18 cellular contexts compared by ENCODE assay signal in the genomic region with DNA sequence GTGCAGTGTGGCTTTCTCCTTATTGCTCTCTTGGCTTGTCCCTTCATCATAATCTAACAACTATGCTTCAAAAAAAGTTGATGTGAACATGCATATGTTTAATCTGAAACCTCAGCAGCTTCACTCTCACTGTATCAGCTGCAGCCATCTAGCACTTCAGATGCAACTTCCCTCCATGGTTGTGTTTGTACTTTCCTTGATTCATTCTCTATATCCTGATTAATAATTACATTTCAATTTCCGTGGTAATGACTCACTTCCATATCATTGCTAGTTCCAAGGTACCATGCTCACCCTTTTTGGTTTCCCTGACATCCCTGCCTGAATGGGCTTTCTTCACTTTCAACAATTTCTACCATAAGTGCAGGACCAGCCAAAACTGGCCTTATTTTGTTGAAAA. TPM values are rescaled to one million over a fixed set of nuclear protein-coding genes. Genes with fewer than 3 reads are reported as not detected.
DNase-seq lines count a peak whose midpoint lies in the region; ATAC-seq, FAIRE-seq and TF ChIP-seq lines count a peak whose summit lies in the region.
"Had no signal": no experiment of that assay in that cellular context is flagged by ENCODE, and none has a peak within 500 bp of the region (broad histone marks: within the 10 kb centered on the region; RNA-seq: fewer than 3 reads in every experiment).

No MANE protein-coding gene starts in this region.

- intact Hi-C loops in mucosa of descending colon (cut with DNase I, micrococcal nuclease), result no loop called here

- H3K4me1 ChIP-seq in mucosa of descending colon (ENCODE audit: low read depth), result peaks cover 5% of the 10 kb centered on the region
- H3K4me1 ChIP-seq: HAP-1 had no signal

- H3K4me3 ChIP-seq in bronchial epithelial cell (ENCODE audit: low read depth, low read length) (no peak overlapping the region), mucosa of descending colon (no peak overlapping the region)
- H3K4me3 ChIP-seq: HAP-1 had no signal

- DNase-seq in Caki2 (ENCODE audit: low read depth) (peak; percentile 28), HT-29 (ENCODE audit: low spot score) (peak; percentile 9), bronchial epithelial cell (ENCODE audit: low read depth) (peak; percentile 48), renal cortical epithelial cell (ENCODE audit: low read depth) (peak; percentile 77), putamen (ENCODE audit: low spot score) (no peak), mesenteric fat pad (ENCODE audit: low spot score) (no peak), mucosa of descending colon (no peak)
- DNase-seq: Caco-2; CD8-positive, alpha-beta memory T cell; DMS 273 treated with DMSO at 0.1 percent for 48 hours; GOT3; IMR-90; KBM-7 had no signal

- H3K36me3 ChIP-seq in bronchial epithelial cell (ENCODE audit: control insufficient read depth, insufficient read depth, low read length) (no peaks in the 10 kb centered on the region), mucosa of descending colon (ENCODE audit: low read depth) (no peaks in the 10 kb centered on the region)
- H3K36me3 ChIP-seq: HAP-1 had no signal

- in situ Hi-C loops in Caki2 (cut with HindIII; ENCODE audit: low pct_unique_long_range_greater_than_20kb, low sequenced_read_pairs), result no loop called here

- TF ChIP-seq CTCF in bronchial epithelial cell (IDR thresholded peaks at IDR 0.05; ENCODE audit: insufficient read depth, low read length, severe bottlenecking) (no peak), mucosa of descending colon (IDR thresholded peaks at IDR 0.05) (no peak)

- no peak for ATAC-seq in mucosa of descending colon

- H3K27me3 ChIP-seq in bronchial epithelial cell (ENCODE audit: control insufficient read depth, insufficient read depth, low read length), result no peaks in the 10 kb centered on the region

- no peaks in the 10 kb centered on the region for H3K9me3 ChIP-seq in mucosa of descending colon
- H3K9me3 ChIP-seq: Caco-2, HAP-1 had no signal

- no peak for FAIRE-seq in bronchial epithelial cell (lab: Jason Lieb, UNC)
- FAIRE-seq: A204.1, GM12891 had no signal

RNA-seq across cellular contexts. Expression of gene MDFIC2, which starts 51.2 kb away (rescaled TPM):
- total RNA-seq in Caki2 (2014; rRNA removed; shearing (Covaris generic); ENCODE audit: low replicate concordance), result not detected in 2 replicates
- not detected in 2 replicates for total RNA-seq in HT-29 (2014; rRNA removed; shearing (Covaris generic))
- total RNA-seq in bronchial epithelial cell (not detected in 2 replicates), renal cortical epithelial cell (not detected in 2 replicates), mesenteric fat pad (not detected), mucosa of descending colon (not detected)
- total RNA-seq: Caco-2; CD8-positive, alpha-beta memory T cell; Daoy; G401; IMR-90 had no signal

Comparison
In these comparisons a context has a peak if more than half of its experiments do, and no peak if none do; other contexts are left out.
1. DNase-seq: peak in Caki2 (single experiment), HT-29 (single experiment), bronchial epithelial cell (single experiment) and renal cortical epithelial cell (single experiment); none in putamen (single experiment), mesenteric fat pad (single experiment) and mucosa of descending colon (0 of 3).